Comparison of ENCODE assay signal across 8 cellular contexts in the genomic region with DNA sequence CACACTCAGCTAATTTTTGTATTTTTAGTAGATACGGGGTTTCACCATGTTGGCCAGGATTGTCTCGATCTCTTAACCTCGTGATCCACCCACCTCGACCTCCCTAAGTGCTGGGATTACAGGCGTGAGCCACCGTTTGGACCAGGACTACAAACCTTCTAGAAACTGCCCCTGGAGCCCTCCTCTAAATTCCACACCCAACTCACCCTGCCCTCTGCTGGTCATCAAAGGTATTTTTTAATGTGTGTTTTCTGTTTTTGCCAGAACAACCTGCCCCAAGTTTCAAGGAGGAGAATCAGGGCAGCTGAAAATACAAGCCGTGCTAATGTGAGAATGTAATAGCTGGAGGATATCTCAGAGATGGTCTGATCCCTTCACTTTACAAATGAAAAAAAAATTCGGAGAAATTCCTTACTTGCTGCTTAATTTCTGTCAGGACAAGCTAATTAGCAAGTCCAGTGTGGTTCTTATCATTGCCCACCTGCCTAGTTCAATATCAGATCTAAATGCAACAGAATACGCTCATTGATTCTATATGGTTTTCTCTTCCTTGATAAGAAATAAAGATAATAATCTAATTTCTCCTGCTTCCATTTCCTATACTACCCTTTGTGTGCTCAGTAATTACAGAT. TPM values are rescaled to one million over a fixed set of nuclear protein-coding genes. Genes with fewer than 3 reads are reported as not detected.
DNase-seq lines count a peak whose midpoint lies in the region; ATAC-seq and TF ChIP-seq lines count a peak whose summit lies in the region.

No MANE protein-coding gene starts in this region.

- POLR2A ChIA-PET in naive thymus-derived CD8-positive, alpha-beta T cell (lab: Charles Lee), result no interaction called here

- no peaks in the 10 kb centered on the region for H3K9me3 Mint-ChIP-seq in effector memory CD8-positive, alpha-beta T cell
- no peaks in the 10 kb centered on the region for H3K9me3 Mint-ChIP-seq in naive thymus-derived CD8-positive, alpha-beta T cell

- H3K4me1 Mint-ChIP-seq in effector memory CD8-positive, alpha-beta T cell (ENCODE audit: low read depth in 2 of 2), result peaks cover 0 to 3% of the 10 kb centered on the region in 2 donors
- peaks cover 5 to 11% (median 8%) of the 10 kb centered on the region in 4 donors for H3K4me1 Mint-ChIP-seq in naive thymus-derived CD8-positive, alpha-beta T cell

- no peak overlapping the region for H3K27ac Mint-ChIP-seq in effector memory CD8-positive, alpha-beta T cell
- H3K27ac Mint-ChIP-seq in naive thymus-derived CD8-positive, alpha-beta T cell, result no peak overlapping the region

- ATAC-seq in SK-N-SH treated with all-trans-retinoic acid at 6 μM for 48 hours (peak; percentile 65), HG03108 (IDR thresholded peaks at IDR 0.05; ENCODE audit: unreplicated experiment) (no peak), HG03039 (IDR thresholded peaks at IDR 0.05; ENCODE audit: unreplicated experiment) (no peak)
- no peak for ATAC-seq in effector memory CD8-positive, alpha-beta T cell (replicated peaks)
- ATAC-seq in naive thymus-derived CD8-positive, alpha-beta T cell, result peak in 1 of 2 donors; percentile 30

- TF ChIP-seq CTCF in LNCAP (IDR thresholded peaks at IDR 0.05), result peak; percentile 58

- H3K4me3 Mint-ChIP-seq in effector memory CD8-positive, alpha-beta T cell, result no peak overlapping the region
- H3K4me3 Mint-ChIP-seq in naive thymus-derived CD8-positive, alpha-beta T cell, result no peak overlapping the region

- peaks cover 58 to 65% of the 10 kb centered on the region in 2 donors for H3K27me3 Mint-ChIP-seq in effector memory CD8-positive, alpha-beta T cell
- H3K27me3 Mint-ChIP-seq in naive thymus-derived CD8-positive, alpha-beta T cell, result peaks cover 40 to 61% (median 45%) of the 10 kb centered on the region in 5 donors

- no peaks in the 10 kb centered on the region for H3K36me3 Mint-ChIP-seq in effector memory CD8-positive, alpha-beta T cell (ENCODE audit: insufficient read depth)
- peaks cover 0 to 5% (median 0%) of the 10 kb centered on the region in 3 donors for H3K36me3 Mint-ChIP-seq in naive thymus-derived CD8-positive, alpha-beta T cell

- peak in 2 of 3 donors; percentile 9 to 37 for DNase-seq in stimulated activated CD4-positive, alpha-beta T cell treated with anti-CD3 and anti-CD28 coated beads, Interleukin-12 subunit alpha, Interleukin-12 subunit beta, amount 100 ng/mL, for 48 hours (ENCODE audit: low read depth in 2 of 3, low spot score in 1 of 3)
- DNase-seq in stimulated activated CD4-positive, alpha-beta T cell treated with anti-CD3 and anti-CD28 coated beads, Interleukin-12 subunit alpha, Interleukin-12 subunit beta, amount 100 ng/mL, for 4 hours, result no peak
- peak; percentile 24 to 41 (median 32) for DNase-seq in effector memory CD8-positive, alpha-beta T cell
- DNase-seq in naive thymus-derived CD8-positive, alpha-beta T cell, result peak in 6 of 10 donors; percentile 5 to 54 (median 28)

TF ChIP-seq in SK-N-SH treated with all-trans-retinoic acid at 6 μM for 48 hours, 23 proteins besides CTCF, POLR2A, EP300 and RAD21 (continues in another document):
- TF ChIP-seq ISL1 (CRISPR knock-in tag; IDR thresholded peaks at IDR 0.05) (no peak), GLIS3 (CRISPR knock-in tag; IDR thresholded peaks at IDR 0.05) (no peak), TCF4 (CRISPR knock-in tag; IDR thresholded peaks at IDR 0.05; ENCODE audit: borderline replicate concordance) (no peak), ZNF70 (CRISPR knock-in tag; IDR thresholded peaks at IDR 0.05) (no peak), BACH2 (CRISPR knock-in tag; IDR thresholded peaks at IDR 0.05; ENCODE audit: borderline replicate concordance) (no peak), OSR1 (CRISPR knock-in tag; IDR thresholded peaks at IDR 0.05) (no peak), TOX (CRISPR knock-in tag; IDR thresholded peaks at IDR 0.05; ENCODE audit: borderline replicate concordance) (no peak), CSDC2 (CRISPR knock-in tag; IDR thresholded peaks at IDR 0.05) (no peak), RARB (CRISPR knock-in tag; IDR thresholded peaks at IDR 0.05) (no peak), ESRRG (CRISPR knock-in tag; IDR thresholded peaks at IDR 0.05) (no peak), TSHZ2 (CRISPR knock-in tag; IDR thresholded peaks at IDR 0.05) (no peak), ARNTL (CRISPR knock-in tag; IDR thresholded peaks at IDR 0.05; ENCODE audit: borderline replicate concordance, low read depth) (no peak), ZNF8 (CRISPR knock-in tag; IDR thresholded peaks at IDR 0.05) (no peak), CREB5 (CRISPR knock-in tag; IDR thresholded peaks at IDR 0.05; ENCODE audit: low read depth) (no peak), PPARA (CRISPR knock-in tag; IDR thresholded peaks at IDR 0.05; ENCODE audit: borderline replicate concordance) (no peak), CSRNP3 (CRISPR knock-in tag; IDR thresholded peaks at IDR 0.05) (no peak)
- TF ChIP-seq, protein P1, sequence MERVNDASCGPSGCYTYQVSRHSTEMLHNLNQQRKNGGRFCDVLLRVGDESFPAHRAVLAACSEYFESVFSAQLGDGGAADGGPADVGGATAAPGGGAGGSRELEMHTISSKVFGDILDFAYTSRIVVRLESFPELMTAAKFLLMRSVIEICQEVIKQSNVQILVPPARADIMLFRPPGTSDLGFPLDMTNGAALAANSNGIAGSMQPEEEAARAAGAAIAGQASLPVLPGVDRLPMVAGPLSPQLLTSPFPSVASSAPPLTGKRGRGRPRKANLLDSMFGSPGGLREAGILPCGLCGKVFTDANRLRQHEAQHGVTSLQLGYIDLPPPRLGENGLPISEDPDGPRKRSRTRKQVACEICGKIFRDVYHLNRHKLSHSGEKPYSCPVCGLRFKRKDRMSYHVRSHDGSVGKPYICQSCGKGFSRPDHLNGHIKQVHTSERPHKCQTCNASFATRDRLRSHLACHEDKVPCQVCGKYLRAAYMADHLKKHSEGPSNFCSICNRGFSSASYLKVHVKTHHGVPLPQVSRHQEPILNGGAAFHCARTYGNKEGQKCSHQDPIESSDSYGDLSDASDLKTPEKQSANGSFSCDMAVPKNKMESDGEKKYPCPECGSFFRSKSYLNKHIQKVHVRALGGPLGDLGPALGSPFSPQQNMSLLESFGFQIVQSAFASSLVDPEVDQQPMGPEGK (CRISPR knock-in tag; IDR thresholded peaks at IDR 0.05; ENCODE audit: borderline replicate concordance), result no peak

RNA-seq across cellular contexts. Expression of gene ATP8A2, which starts 4.1 kb away (rescaled TPM):
- 1 to 10 TPM; 3.5 to 3.8 TPM for total RNA-seq in naive thymus-derived CD8-positive, alpha-beta T cell
- 1 to 10 TPM in 2 of 3 donors, under 1 TPM in 1; 0.69 to 2.9 (median 1.5) TPM for polyA plus RNA-seq in naive thymus-derived CD8-positive, alpha-beta T cell
